In genomic region chr11:117315285-117316196, GRCh38 we compare ENCODE assay signal across 8 cellular contexts. TPM values are rescaled to one million over a fixed set of nuclear protein-coding genes. Genes with fewer than 3 reads are reported as not detected.
DNase-seq lines count a peak whose midpoint lies in the region; ATAC-seq, FAIRE-seq and TF ChIP-seq lines count a peak whose summit lies in the region.

No MANE protein-coding gene starts in this region.

- TF ChIP-seq POLR2A in GM12892 (IDR thresholded peaks at IDR 0.05; ENCODE audit: low read depth, low read length) = no peak

- H3K36me3 ChIP-seq in HUES48 (ENCODE audit: control insufficient read depth, insufficient read depth, low read length) (no peaks in the 10 kb centered on the region), iPS-20b (ENCODE audit: insufficient read depth, low read depth, low read length) (no peaks in the 10 kb centered on the region)

- DNase-seq in AG09309 (ENCODE audit: low read depth) = no peak
- peak; percentile 11 for DNase-seq in stimulated activated CD4-positive, alpha-beta T cell treated with anti-CD3 and anti-CD28 coated beads, Interleukin-4, amount 100 ng/mL, for 1 hour
- DNase-seq in GM12892 (ENCODE audit: insufficient read length) = no peak
- DNase-seq in COR-L47 (lab: John Stamatoyannopoulos, UW) = no peak

- H3K9ac ChIP-seq in HUES48 (ENCODE audit: low read depth, low read length) (no peak overlapping the region), iPS-20b (ENCODE audit: low read depth, low read length) (no peak overlapping the region)

- H3K27me3 ChIP-seq in HUES48 (ENCODE audit: control insufficient read depth, insufficient read depth, low read length) = 0 out of 2 replicates have a peak, but pooled peaks cover 2% of the 10 kb centered on the region
- H3K27me3 ChIP-seq in iPS-20b (ENCODE audit: insufficient read depth, low read length) = peaks cover 11% of the 10 kb centered on the region

- H3K4me3 ChIP-seq in AG09309 (ENCODE audit: control insufficient read depth, low read depth, low read length) (peak overlapping the region; percentile 89), HUES48 (ENCODE audit: low read depth, low read length) (peak overlapping the region; percentile 72), iPS-20b (ENCODE audit: low read length) (peak overlapping the region; percentile 72)

- no peak overlapping the region for H3K27ac ChIP-seq in HUES48 (ENCODE audit: low read depth, low read length)
- H3K27ac ChIP-seq in angular gyrus (ENCODE audit: low read depth, low read length) = peak overlapping the region; percentile 62
- no peak overlapping the region for H3K27ac ChIP-seq in iPS-20b (ENCODE audit: low read length)

- no peak for TF ChIP-seq CTCF in AG09309 (IDR thresholded peaks at IDR 0.05; ENCODE audit: control insufficient read depth, insufficient read depth, low read depth, low read length, missing control alignments)

- FAIRE-seq in GM12892 (lab: Jason Lieb, UNC) = no peak

- H3K9me3 ChIP-seq in HUES48 (ENCODE audit: control insufficient read depth, insufficient read depth, low read length) (no peaks in the 10 kb centered on the region), iPS-20b (ENCODE audit: insufficient read depth, low read depth, low read length) (no peaks in the 10 kb centered on the region)

- ATAC-seq in GM18520 (IDR thresholded peaks at IDR 0.05; ENCODE audit: unreplicated experiment) = no peak

- peaks cover 7% of the 10 kb centered on the region; the same call in 1 of the 2 replicates for H3K4me1 ChIP-seq in HUES48 (ENCODE audit: control insufficient read depth, insufficient read depth, low read length)
- peaks cover 5% of the 10 kb centered on the region; the same call in 1 of the 2 replicates for H3K4me1 ChIP-seq in iPS-20b (ENCODE audit: insufficient read depth, low read length)

RNA-seq across cellular contexts. Expression of gene BACE1, which starts 0.5 kb away (rescaled TPM):
- polyA plus RNA-seq in GM12892 (2012; ENCODE audit: missing spikeins) = 2.1 TPM

RNA-seq across cellular contexts. Expression of gene CEP164, which starts 12.1 kb away (rescaled TPM):
- polyA plus RNA-seq in GM12892 (2012; ENCODE audit: missing spikeins) = 15.4 TPM

RNA-seq across cellular contexts. Expression of gene BACE1-AS, which starts 24.4 kb away (rescaled TPM):
- 3.6 TPM for polyA plus RNA-seq in GM12892 (2012; ENCODE audit: missing spikeins)
